Comparison of ENCODE assay signal across 25 cellular contexts in the genomic region with DNA sequence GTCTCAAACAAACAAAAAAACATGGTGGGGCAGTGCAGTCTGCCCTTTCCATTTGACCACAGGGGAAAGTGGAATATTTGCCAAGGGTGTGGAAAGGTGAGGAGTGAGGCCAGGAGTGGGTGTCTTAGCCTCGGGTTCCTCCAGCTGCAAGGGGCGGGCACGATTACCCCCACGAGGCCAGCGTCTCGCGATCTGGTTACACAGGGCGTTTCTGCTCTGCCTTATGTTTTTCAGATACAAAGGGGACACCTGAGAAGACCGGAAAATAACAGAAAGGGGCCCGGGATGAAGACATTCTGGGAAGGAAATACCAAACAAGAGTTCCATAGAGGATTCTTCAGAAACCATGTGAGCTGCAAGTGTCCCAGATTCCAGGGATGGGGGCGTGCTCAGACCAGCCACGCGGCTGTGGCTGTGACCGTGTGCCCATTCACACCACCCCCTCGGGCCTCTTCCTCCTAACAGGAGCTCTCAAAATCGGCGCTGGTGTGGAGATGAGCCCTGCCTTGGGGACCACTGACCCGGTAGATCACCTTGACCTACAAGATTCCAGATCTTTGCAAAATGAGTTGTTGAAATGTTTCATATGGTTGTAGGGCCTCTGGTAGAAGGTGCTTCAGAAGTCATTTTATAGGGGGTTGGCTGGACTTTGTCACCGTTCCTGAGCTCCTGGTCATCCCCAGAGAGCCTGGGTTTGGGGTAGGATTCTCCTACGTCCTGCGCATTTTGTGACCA. TPM values are rescaled to one million over a fixed set of nuclear protein-coding genes. Genes with fewer than 3 reads are reported as not detected.
DNase-seq lines count a peak whose midpoint lies in the region; ATAC-seq lines count a peak whose summit lies in the region.
"Had no signal": no experiment of that assay in that cellular context is flagged by ENCODE, and none has a peak within 500 bp of the region (broad histone marks: within the 10 kb centered on the region; RNA-seq: fewer than 3 reads in every experiment).

No MANE protein-coding gene starts in this region.

- intact Hi-C loops in Right ventricle myocardium inferior (cut with DNase I) (loop anchor here (5.0 kb wide), 2 partner anchors 45 to 135 kb away; a partner anchor contains a TSS), cardiac septum (cut with DNase I) (loop anchor here (5.0 to 10.0 kb wide), 2 partner anchors 40 to 397 kb away; no protein-coding TSS in a partner anchor), left colon (cut with DNase I, micrococcal nuclease) (loop anchor here (5.0 kb wide), 2 partner anchors 85 to 95 kb away; a partner anchor contains a TSS), sciatic nerve (cut with DNase I) (loop anchor here (5.0 kb wide), 1 partner anchor 85 kb away; no protein-coding TSS in a partner anchor), aorta (cut with DNase I) (loop anchor here (5.0 kb wide), 1 partner anchor 45 kb away; no protein-coding TSS in a partner anchor)

- H3K4me3 ChIP-seq in aorta (ENCODE audit: low read length in 2 of 2) = no peak overlapping the region
- H3K4me3 ChIP-seq: upper lobe of left lung had no signal

- no peak overlapping the region for H3K27ac ChIP-seq in aorta (ENCODE audit: low read depth in 1 of 2, low read length in 2 of 2)
- H3K27ac ChIP-seq: upper lobe of left lung had no signal

- no peaks in the 10 kb centered on the region for H3K36me3 ChIP-seq in aorta (ENCODE audit: control insufficient read depth in 1 of 2, insufficient read depth in 2 of 2, low read length in 1 of 2)
- H3K36me3 ChIP-seq: upper lobe of left lung had no signal

- no peak for ATAC-seq in Right ventricle myocardium inferior
- ATAC-seq in left colon = peak; percentile 5
- ATAC-seq in sciatic nerve = peak; percentile 44
- ATAC-seq in aorta (ENCODE audit: low FRiP score) = no peak

- DNase-seq in Right ventricle myocardium inferior (ENCODE audit: missing footprints) = peak; percentile 49
- no peak for DNase-seq in cardiac septum (ENCODE audit: low spot score)
- DNase-seq in left colon = no peak
- DNase-seq in sciatic nerve (ENCODE audit: low spot score) = no peak
- DNase-seq in aorta = peak; percentile 29 to 57
- no peak for DNase-seq in RPMI8226
- DNase-seq in activated CD4-positive, CD25-positive, alpha-beta regulatory T cell (lab: John Stamatoyannopoulos, UW) = no peak
- no peak for DNase-seq in AG20443 (ENCODE audit: low spot score)
- DNase-seq: activated CD4-positive, alpha-beta T cell treated with anti-CD3 and anti-CD28 coated beads for 36 hours; activated CD8-positive, alpha-beta memory T cell treated with anti-CD3 and anti-CD28 coated beads for 24 hours; activated T-cell treated with anti-CD3 and anti-CD28 coated beads, Interleukin-2, amount 50 U/mL, for 24 hours; AML-193; amniotic stem cell; DMS79; NCI-H1105; NCI-H2029 treated with DMSO at 0.1 percent for 48 hours; NCI-H345; NCI-H774; stimulated activated naive CD4-positive, alpha-beta T cell treated with Interleukin-2 at 50 U/mL for 16 hours; T-helper 2 cell had no signal

- H3K4me1 ChIP-seq in aorta (ENCODE audit: control insufficient read depth in 1 of 2, insufficient read depth in 2 of 2, low read length in 2 of 2) = no peaks in the 10 kb centered on the region

- H3K27me3 ChIP-seq in aorta (ENCODE audit: control insufficient read depth in 1 of 2, insufficient read depth in 2 of 2, low read length in 1 of 2) = no peaks in the 10 kb centered on the region
- H3K27me3 ChIP-seq: upper lobe of left lung had no signal

- H3K9me3 ChIP-seq in aorta (ENCODE audit: control insufficient read depth, low read length) = no peaks in the 10 kb centered on the region
- H3K9me3 ChIP-seq: upper lobe of left lung had no signal

- WGBS in aorta, 2 donors = 75 to 78% methylated on average over 21 of the region's 21 CpGs

RNA-seq across cellular contexts. Expression of a gene that starts 34.2 kb away (rescaled TPM):
- not detected for total RNA-seq in Right ventricle myocardium inferior
- total RNA-seq in cardiac septum = 0.57 TPM
- total RNA-seq in left colon = under 1 TPM; 0.22 to 0.34 TPM
- 23.1 TPM for total RNA-seq in sciatic nerve
- total RNA-seq in aorta = 1 to 10 TPM in 1 of 2 donors, under 1 TPM in 1; 0.75 to 1.2 TPM
- 1 to 10 TPM; 3.4 to 5.9 TPM for polyA plus RNA-seq in aorta
- total RNA-seq: A172, fibroblast of lung, H4, HepG2 had no signal
- polyA plus RNA-seq: fibroblast of lung, HepG2 had no signal

Comparison
In these comparisons a context has a peak if more than half of its experiments do, and no peak if none do; other contexts are left out.
1. DNase-seq: peak in Right ventricle myocardium inferior (single experiment) and aorta (2 of 2); none in cardiac septum (single experiment), left colon (0 of 2), sciatic nerve (single experiment), RPMI8226 (single experiment), activated CD4-positive, CD25-positive, alpha-beta regulatory T cell (0 of 4) and AG20443 (single experiment).
2. ATAC-seq: peak in left colon (single experiment) and sciatic nerve (single experiment); none in Right ventricle myocardium inferior (single experiment) and aorta (single experiment).
3. RNA of a gene that starts 34.2 kb away (total RNA-seq): 23.1 TPM in sciatic nerve (single experiment); 0.75 to 1.2 TPM in aorta, 0.57 TPM in cardiac septum (single experiment), 0.22 to 0.34 TPM in left colon and not detected in Right ventricle myocardium inferior (single experiment); every median in the first group is over 10 times any median in the second.